Comparison of ENCODE assay signal across 18 cellular contexts in genomic region chr12:128551266-128552025, GRCh38.
DNase-seq lines count a peak whose midpoint lies in the region; ATAC-seq and TF ChIP-seq lines count a peak whose summit lies in the region.
"Had no signal": no experiment of that assay in that cellular context is flagged by ENCODE, and none has a peak within 500 bp of the region (broad histone marks: within the 10 kb centered on the region; RNA-seq: fewer than 3 reads in every experiment).

No MANE protein-coding gene starts in this region.

- no peaks in the 10 kb centered on the region for H3K36me3 ChIP-seq in BLaER1
- no peaks in the 10 kb centered on the region for H3K36me3 ChIP-seq in Peyer's patch

- CTCF ChIA-PET in activated CD4-positive, alpha-beta T cell treated with anti-CD3 and anti-CD28 coated beads for 36 hours (lab: Charles Lee), result no interaction called here

- H3K4me2 ChIP-seq in BLaER1, result peak overlapping the region; percentile 36

- intact Hi-C loops in activated CD4-positive, alpha-beta T cell treated with anti-CD3 and anti-CD28 coated beads for 36 hours (cut with DNase I, micrococcal nuclease), result no loop called here

- peaks cover 18% of the 10 kb centered on the region for H3K4me1 Mint-ChIP-seq in glutamatergic neuron (ENCODE audit: low read depth, unreplicated experiment)
- H3K4me1 Mint-ChIP-seq in activated CD4-positive, alpha-beta T cell treated with anti-CD3 and anti-CD28 coated beads for 36 hours, result no peaks in the 10 kb centered on the region
- H3K4me1 Mint-ChIP-seq: central memory CD8-positive, alpha-beta T cell had no signal

- no peaks in the 10 kb centered on the region for H4K20me1 ChIP-seq in BLaER1

- DNase-seq in NCI-H128 (lab: John Stamatoyannopoulos, UW; ENCODE audit: unreplicated experiment) (peak; percentile 79), NCI-H748 treated with DMSO at 0.1 percent for 48 hours (lab: John Stamatoyannopoulos, UW) (peak; percentile 79), glutamatergic neuron (peak; percentile 26), Peyer's patch (no peak), middle frontal gyrus (ENCODE audit: extremely low spot score, low spot score) (no peak)
- no peak for DNase-seq in activated CD4-positive, alpha-beta T cell treated with anti-CD3 and anti-CD28 coated beads for 36 hours
- DNase-seq: activated CD4-positive, CD25-positive, alpha-beta regulatory T cell treated with anti-CD3 and anti-CD28 coated beads, Interleukin-2, amount 50 U/mL, for 72 hours; amniotic stem cell; CD4-positive, alpha-beta T cell; effector CD8-positive, alpha-beta T cell; NCI-H2081 treated with DMSO at 0.1 percent for 48 hours; OCI-M1; T-helper 9 cell had no signal

- H3K27me3 ChIP-seq in BLaER1 (no peaks in the 10 kb centered on the region), Peyer's patch (no peaks in the 10 kb centered on the region)

- POLR2A ChIA-PET in activated CD4-positive, alpha-beta T cell treated with anti-CD3 and anti-CD28 coated beads for 36 hours (lab: Charles Lee), result no interaction called here

- TF ChIP-seq POLR2A in Peyer's patch (IDR thresholded peaks at IDR 0.05), result no peak

- peaks cover 10% of the 10 kb centered on the region for H3K4me1 ChIP-seq in BLaER1
- no peaks in the 10 kb centered on the region for H3K4me1 ChIP-seq in Peyer's patch

- H3K9ac ChIP-seq in BLaER1, result no peak overlapping the region

- H3K4me3 ChIP-seq in BLaER1 (no peak overlapping the region), Peyer's patch (no peak overlapping the region)
- H3K4me3 ChIP-seq: SK-N-MC had no signal

- peaks cover 8% of the 10 kb centered on the region for H3K27me3 Mint-ChIP-seq in glutamatergic neuron (ENCODE audit: unreplicated experiment)
- peaks cover 2% of the 10 kb centered on the region for H3K27me3 Mint-ChIP-seq in activated CD4-positive, alpha-beta T cell treated with anti-CD3 and anti-CD28 coated beads for 36 hours

- H3K27ac Mint-ChIP-seq in glutamatergic neuron (ENCODE audit: unreplicated experiment), result peak overlapping the region; percentile 48
- H3K27ac Mint-ChIP-seq in activated CD4-positive, alpha-beta T cell treated with anti-CD3 and anti-CD28 coated beads for 36 hours, result no peak overlapping the region
- H3K27ac Mint-ChIP-seq: CD4-positive, alpha-beta T cell had no signal

- TF ChIP-seq CTCF in glutamatergic neuron (IDR thresholded peaks at IDR 0.05; ENCODE audit: partially characterized antibody, unreplicated experiment) (no peak), Peyer's patch (IDR thresholded peaks at IDR 0.05) (no peak)

- ATAC-seq in activated CD4-positive, alpha-beta T cell treated with anti-CD3 and anti-CD28 coated beads for 36 hours, result no peak
- ATAC-seq in HG02973 (IDR thresholded peaks at IDR 0.05; ENCODE audit: unreplicated experiment), result no peak
- ATAC-seq: HCT116 had no signal

- peaks cover 4% of the 10 kb centered on the region; the same call in 1 of the 2 replicates for H3K9me3 ChIP-seq in BLaER1
- H3K9me3 ChIP-seq in Peyer's patch, result no peaks in the 10 kb centered on the region

- H3K27ac ChIP-seq in BLaER1 (no peak overlapping the region), Peyer's patch (no peak overlapping the region)
- H3K27ac ChIP-seq: SK-N-MC had no signal

- peak overlapping the region; percentile 28 for H3K4me3 Mint-ChIP-seq in glutamatergic neuron (ENCODE audit: unreplicated experiment)
- no peak overlapping the region for H3K4me3 Mint-ChIP-seq in activated CD4-positive, alpha-beta T cell treated with anti-CD3 and anti-CD28 coated beads for 36 hours
- H3K4me3 Mint-ChIP-seq: CD4-positive, alpha-beta T cell; central memory CD8-positive, alpha-beta T cell had no signal

- H3K9me3 Mint-ChIP-seq in glutamatergic neuron (ENCODE audit: unreplicated experiment), result peaks cover 14% of the 10 kb centered on the region
- H3K9me3 Mint-ChIP-seq in activated CD4-positive, alpha-beta T cell treated with anti-CD3 and anti-CD28 coated beads for 36 hours (ENCODE audit: low read depth), result peaks cover under 1% of the 10 kb centered on the region
- H3K9me3 Mint-ChIP-seq: central memory CD8-positive, alpha-beta T cell had no signal

- no peaks in the 10 kb centered on the region for H3K36me3 Mint-ChIP-seq in glutamatergic neuron (ENCODE audit: unreplicated experiment)
- H3K36me3 Mint-ChIP-seq in activated CD4-positive, alpha-beta T cell treated with anti-CD3 and anti-CD28 coated beads for 36 hours (ENCODE audit: low read depth), result no peaks in the 10 kb centered on the region

Comparison
In these comparisons a context has a peak if more than half of its experiments do, and no peak if none do; other contexts are left out.
1. DNase-seq: peak in NCI-H128 (single experiment), NCI-H748 treated with DMSO at 0.1 percent for 48 hours (single experiment) and glutamatergic neuron (single experiment); none in Peyer's patch (0 of 3), middle frontal gyrus (single experiment) and activated CD4-positive, alpha-beta T cell treated with anti-CD3 and anti-CD28 coated beads for 36 hours (single experiment).